1 cellular context compared by ENCODE assay signal in genomic region chr1:56417636-56418035, GRCh38.
TF ChIP-seq lines count a peak whose summit lies in the region.

No MANE protein-coding gene starts in this region.

TF ChIP-seq in H1, 55 proteins besides CTCF, POLR2A, EP300 and RAD21 (continued from another document):
- TF ChIP-seq BACH1 (IDR thresholded peaks at IDR 0.05; ENCODE audit: low read length) (no peak), KDM4A (IDR thresholded peaks at IDR 0.05; ENCODE audit: low read depth, low read length, severe bottlenecking) (no peak), HDAC6 (IDR thresholded peaks at IDR 0.05; ENCODE audit: low read depth, low read length) (no peak), SP4 (IDR thresholded peaks at IDR 0.05; ENCODE audit: low read length) (no peak), SUZ12 (IDR thresholded peaks at IDR 0.05; ENCODE audit: low read length) (no peak), SP1 (IDR thresholded peaks at IDR 0.05; ENCODE audit: low read depth, low read length) (no peak), TEAD4 (IDR thresholded peaks at IDR 0.05; ENCODE audit: low read depth, low read length) (no peak)
TF ChIP-seq in H1: peak in this region for 0.
